12 cellular contexts compared by ENCODE assay signal in genomic region chr3:36763111-36763849, GRCh38. TPM values are rescaled to one million over a fixed set of nuclear protein-coding genes. Genes with fewer than 3 reads are reported as not detected.
A peak's percentile ranks its signal among the peaks of the same experiment; 100 is the strongest.
DNase-seq lines count a peak whose midpoint lies in the region; ATAC-seq and TF ChIP-seq lines count a peak whose summit lies in the region.
"Had no signal": no experiment of that assay in that cellular context is flagged by ENCODE, and none has a peak within 500 bp of the region (broad histone marks: within the 10 kb centered on the region; RNA-seq: fewer than 3 reads in every experiment).

No MANE protein-coding gene starts in this region.

- peak overlapping the region; percentile 45 to 58 for H3K4me3 Mint-ChIP-seq in activated T-cell treated with anti-CD3 and anti-CD28 coated beads, Interleukin-2, amount 50 U/mL, for 72 hours
- no peak overlapping the region for H3K4me3 Mint-ChIP-seq in activated T-helper 17 cell treated with anti-CD3 and anti-CD28 coated beads, Interleukin-2, amount 50 U/mL, for 72 hours

- in situ Hi-C loops in transverse colon (cut with MboI; ENCODE audit: low pct_ligation_motif_present in 1 of 4, low pct_unique_long_range_greater_than_20kb in 1 of 4, low sequenced_read_pairs in 3 of 4) = no loop called here

- peaks cover 17% of the 10 kb centered on the region for H3K27me3 ChIP-seq in iPS DF 6.9 (ENCODE audit: control insufficient read depth, insufficient read depth, low read length)
- H3K27me3 ChIP-seq in skeletal muscle tissue (ENCODE audit: control insufficient read depth in 3 of 3, insufficient read depth in 3 of 3, low read length in 3 of 3) = peaks cover 20 to 25% (median 22%) of the 10 kb centered on the region in 3 donors
- peaks cover 57% of the 10 kb centered on the region for H3K27me3 ChIP-seq in transverse colon

- H3K27me3 Mint-ChIP-seq in activated T-cell treated with anti-CD3 and anti-CD28 coated beads, Interleukin-2, amount 50 U/mL, for 72 hours (ENCODE audit: low read depth) = peaks cover 77% of the 10 kb centered on the region
- H3K27me3 Mint-ChIP-seq in activated T-helper 17 cell treated with anti-CD3 and anti-CD28 coated beads, Interleukin-2, amount 50 U/mL, for 72 hours = peaks cover 56% of the 10 kb centered on the region

- H3K27ac Mint-ChIP-seq in activated T-cell treated with anti-CD3 and anti-CD28 coated beads, Interleukin-2, amount 50 U/mL, for 72 hours = no peak overlapping the region
- H3K27ac Mint-ChIP-seq in activated T-helper 17 cell treated with anti-CD3 and anti-CD28 coated beads, Interleukin-2, amount 50 U/mL, for 72 hours = no peak overlapping the region

- intact Hi-C loops in transverse colon (cut with DNase I; ENCODE audit: low total_unique reads) = no loop called here

- H3K4me1 ChIP-seq in iPS DF 6.9 (ENCODE audit: control insufficient read depth, insufficient read depth, low read length) (peaks cover 8% of the 10 kb centered on the region), skeletal muscle tissue (ENCODE audit: control insufficient read depth in 3 of 3, insufficient read depth in 3 of 3, low read length in 3 of 3) (no peaks in the 10 kb centered on the region), transverse colon (no peaks in the 10 kb centered on the region)

- no peaks in the 10 kb centered on the region for H3K36me3 ChIP-seq in SK-N-MC (ENCODE audit: insufficient read depth, low read length)
- H3K36me3 ChIP-seq in iPS DF 6.9 (ENCODE audit: control insufficient read depth, insufficient read depth, low read length) = no peaks in the 10 kb centered on the region
- no peaks in the 10 kb centered on the region for H3K36me3 ChIP-seq in skeletal muscle tissue (ENCODE audit: control insufficient read depth in 3 of 3, insufficient read depth in 3 of 3, low read length in 3 of 3)
- no peaks in the 10 kb centered on the region for H3K36me3 ChIP-seq in transverse colon
- H3K36me3 ChIP-seq: gastroesophageal sphincter had no signal

- no peak for TF ChIP-seq EP300 in transverse colon (IDR thresholded peaks at IDR 0.05; ENCODE audit: low read depth)

- no peak for ATAC-seq in activated T-cell treated with anti-CD3 and anti-CD28 coated beads, Interleukin-2, amount 50 U/mL, for 72 hours (replicated peaks in 1 of 2)
- ATAC-seq in activated T-helper 17 cell treated with anti-CD3 and anti-CD28 coated beads, Interleukin-2, amount 50 U/mL, for 72 hours (replicated peaks) = no peak
- no peak for ATAC-seq in HG02588 (IDR thresholded peaks at IDR 0.05; ENCODE audit: unreplicated experiment)
- ATAC-seq: gastroesophageal sphincter had no signal

- H3K4me1 Mint-ChIP-seq in activated T-cell treated with anti-CD3 and anti-CD28 coated beads, Interleukin-2, amount 50 U/mL, for 72 hours (ENCODE audit: low read depth) = peaks cover 5% of the 10 kb centered on the region
- no peaks in the 10 kb centered on the region for H3K4me1 Mint-ChIP-seq in activated T-helper 17 cell treated with anti-CD3 and anti-CD28 coated beads, Interleukin-2, amount 50 U/mL, for 72 hours

- no CpG with 5 or more reads among the region's 10 CpGs for WGBS in iPS DF 6.9 (ENCODE audit: insufficient coverage, insufficient read length)
- 58 to 65% methylated on average over 3 to 10 of the region's 10 CpGs for WGBS in transverse colon (ENCODE audit: low coverage in 1 of 2), 2 donors

- no peak overlapping the region for H3K27ac ChIP-seq in SK-N-MC
- H3K27ac ChIP-seq in iPS DF 6.9 (ENCODE audit: low read length) = no peak overlapping the region
- no peak overlapping the region for H3K27ac ChIP-seq in skeletal muscle tissue (ENCODE audit: low read depth, low read length)
- H3K27ac ChIP-seq in transverse colon = no peak overlapping the region
- H3K27ac ChIP-seq: gastroesophageal sphincter, KMS-11 had no signal

- H3K36me3 Mint-ChIP-seq in activated T-cell treated with anti-CD3 and anti-CD28 coated beads, Interleukin-2, amount 50 U/mL, for 72 hours (ENCODE audit: insufficient read depth in 2 of 2) = peaks cover 2 to 3% of the 10 kb centered on the region in 2 donors
- no peaks in the 10 kb centered on the region for H3K36me3 Mint-ChIP-seq in activated T-helper 17 cell treated with anti-CD3 and anti-CD28 coated beads, Interleukin-2, amount 50 U/mL, for 72 hours (ENCODE audit: low read depth)

- DNase-seq in activated T-cell treated with anti-CD3 and anti-CD28 coated beads, Interleukin-2, amount 50 U/mL, for 72 hours = no peak
- DNase-seq in activated T-cell treated with anti-CD3 and anti-CD28 coated beads, Interleukin-2, amount 50 U/mL, for 48 hours = no peak
- DNase-seq in SK-N-MC (ENCODE audit: low read depth, low spot score) = no peak
- no peak for DNase-seq in iPS DF 6.9 (ENCODE audit: low read depth, low spot score)
- DNase-seq in transverse colon = no peak
- DNase-seq: AML-193, NCI-H2081 treated with DMSO at 0.1 percent for 48 hours had no signal

- H3K9me3 Mint-ChIP-seq in activated T-cell treated with anti-CD3 and anti-CD28 coated beads, Interleukin-2, amount 50 U/mL, for 72 hours = peaks cover 0 to 2% of the 10 kb centered on the region in 2 donors
- no peaks in the 10 kb centered on the region for H3K9me3 Mint-ChIP-seq in activated T-helper 17 cell treated with anti-CD3 and anti-CD28 coated beads, Interleukin-2, amount 50 U/mL, for 72 hours

- TF ChIP-seq POLR2A in transverse colon (IDR thresholded peaks at IDR 0.05) = no peak

- no peak overlapping the region for H3K9ac ChIP-seq in SK-N-MC (ENCODE audit: insufficient read length)
- H3K9ac ChIP-seq in skeletal muscle tissue (ENCODE audit: low read depth in 1 of 3, low read length in 3 of 3) = no peak overlapping the region
- H3K9ac ChIP-seq: KMS-11 had no signal

- no peaks in the 10 kb centered on the region for H3K9me3 ChIP-seq in SK-N-MC (ENCODE audit: low read depth, low read length)
- H3K9me3 ChIP-seq in iPS DF 6.9 (ENCODE audit: control insufficient read depth, insufficient read depth, low read length) = no peaks in the 10 kb centered on the region
- no peaks in the 10 kb centered on the region for H3K9me3 ChIP-seq in skeletal muscle tissue (ENCODE audit: control insufficient read depth in 3 of 3, low read length in 3 of 3)
- no peaks in the 10 kb centered on the region for H3K9me3 ChIP-seq in transverse colon
- H3K9me3 ChIP-seq: gastroesophageal sphincter had no signal

- TF ChIP-seq CTCF in transverse colon (IDR thresholded peaks at IDR 0.05) = no peak

- H3K4me3 ChIP-seq in SK-N-MC (peak overlapping the region; percentile 58), iPS DF 6.9 (ENCODE audit: low read length) (peak overlapping the region; percentile 80; the same call in 1 of the 2 replicates), skeletal muscle tissue (ENCODE audit: low read length in 3 of 3) (peak overlapping the region; percentile 1 to 40 (median 31)), transverse colon (no peak overlapping the region)

RNA-seq across cellular contexts. Expression of gene DCLK3, which starts 1.1 kb away (rescaled TPM):
- under 1 TPM in 1 of 2 donors, not detected in 1; 0.05 TPM for total RNA-seq in activated T-cell treated with anti-CD3 and anti-CD28 coated beads, Interleukin-2, amount 50 U/mL, for 72 hours
- total RNA-seq in skeletal muscle tissue (2.6 TPM), transverse colon (under 1 TPM in 1 of 4 donors, not detected in 3; 0.14 TPM)
- under 1 TPM in 1 of 2 donors, not detected in 1; 0.05 TPM for total RNA-seq in activated T-helper 17 cell treated with anti-CD3 and anti-CD28 coated beads, Interleukin-2, amount 50 U/mL, for 72 hours

Comparison
In these comparisons a context has a peak if more than half of its experiments do, and no peak if none do; other contexts are left out.
1. H3K4me3 ChIP-seq: peak in SK-N-MC (single experiment), iPS DF 6.9 (single experiment) and skeletal muscle tissue (3 of 3); none in transverse colon (0 of 4).